In genomic region chr1:101124405-101124804, GRCh38 we compare ENCODE assay signal across 24 cellular contexts.
A peak's percentile ranks its signal among the peaks of the same experiment; 100 is the strongest.
DNase-seq lines count a peak whose midpoint lies in the region; ATAC-seq and TF ChIP-seq lines count a peak whose summit lies in the region.
"Had no signal": no experiment of that assay in that cellular context is flagged by ENCODE, and none has a peak within 500 bp of the region (broad histone marks: within the 10 kb centered on the region; RNA-seq: fewer than 3 reads in every experiment).

No MANE protein-coding gene starts in this region.

- no peak overlapping the region for H3K27ac ChIP-seq in naive thymus-derived CD4-positive, alpha-beta T cell (ENCODE audit: low read depth, low read length)
- H3K27ac ChIP-seq: C4-2B, HL-60, SJSA1 had no signal

- no peaks in the 10 kb centered on the region for H3K27me3 Mint-ChIP-seq in MCF 10A (ENCODE audit: insufficient read depth, unreplicated experiment)
- H3K27me3 Mint-ChIP-seq in T-helper 17 cell = no peaks in the 10 kb centered on the region
- H3K27me3 Mint-ChIP-seq in naive thymus-derived CD4-positive, alpha-beta T cell = no peaks in the 10 kb centered on the region

- H3K27me3 ChIP-seq in naive thymus-derived CD4-positive, alpha-beta T cell (ENCODE audit: control insufficient read depth in 2 of 2, insufficient read depth in 2 of 2, low read length in 2 of 2) = no peaks in the 10 kb centered on the region

- peaks cover 44 to 50% of the 10 kb centered on the region in 2 donors for H3K4me1 ChIP-seq in naive thymus-derived CD4-positive, alpha-beta T cell (ENCODE audit: control insufficient read depth in 2 of 2, insufficient read depth in 2 of 2, low read length in 2 of 2)
- H3K4me1 ChIP-seq: SJSA1 had no signal

- no peak overlapping the region for H3K4me3 Mint-ChIP-seq in MCF 10A (ENCODE audit: unreplicated experiment)
- no peak overlapping the region for H3K4me3 Mint-ChIP-seq in T-helper 17 cell
- no peak overlapping the region for H3K4me3 Mint-ChIP-seq in naive thymus-derived CD4-positive, alpha-beta T cell
- H3K4me3 Mint-ChIP-seq: H9, HFFc6 had no signal

- POLR2A ChIA-PET in MCF 10A (lab: Yijun Ruan, JAX) = no interaction called here
- POLR2A ChIA-PET in naive thymus-derived CD4-positive, alpha-beta T cell (lab: Charles Lee) = interaction anchor here (0.5 to 8.5 kb wide), 6 partner anchors 8 to 112 kb away, joined by 3 to 88 read pairs (median 3); partner anchors contain the start of gene S1PR1

- CTCF ChIA-PET in MCF 10A (lab: Yijun Ruan, JAX) = interaction anchor here (0.6 kb wide), 1 partner anchor 310 kb away, joined by 4 read pairs; no protein-coding TSS in a partner anchor
- CTCF ChIA-PET in naive thymus-derived CD4-positive, alpha-beta T cell (lab: Charles Lee) = interaction anchor here (0.7 to 2.7 kb wide), 3 partner anchors 12 to 116 kb away, joined by 3 to 12 read pairs (median 3); no protein-coding TSS in a partner anchor

- no peaks in the 10 kb centered on the region for H3K9me3 ChIP-seq in T-helper 17 cell (ENCODE audit: control insufficient read depth, low read length, poor library complexity, severe bottlenecking)
- no peaks in the 10 kb centered on the region for H3K9me3 ChIP-seq in naive thymus-derived CD4-positive, alpha-beta T cell (ENCODE audit: control insufficient read depth in 2 of 3, low read length in 3 of 3)
- H3K9me3 ChIP-seq: SJSA1 had no signal

- no TSS peak for BruUV-seq in MCF 10A (replicated peaks; lab: Mats Ljungman, UMichigan)

- in situ Hi-C loops in T47D (cut with HindIII; ENCODE audit: low pct_unique_long_range_greater_than_20kb, low sequenced_read_pairs) = no loop called here

- peak; percentile 9 to 36 for DNase-seq in T47D (ENCODE audit: low read depth in 1 of 2, low spot score in 1 of 2)
- DNase-seq in MCF 10A (ENCODE audit: unreplicated experiment) = no peak
- DNase-seq in T-helper 17 cell = no peak
- DNase-seq in naive thymus-derived CD4-positive, alpha-beta T cell = no peak
- no peak for DNase-seq in HT-29 (ENCODE audit: low spot score)
- no peak for DNase-seq in HK-2 (ENCODE audit: unreplicated experiment)
- DNase-seq: AML-193, COR-L47, DMS 273 treated with DMSO at 0.1 percent for 48 hours, DMS79 treated with DMSO at 0.1 percent for 48 hours, H9, HFFc6, KG1, MV-4-11, NCI-H1417, NCI-H1694 treated with DMSO at 0.1 percent for 48 hours, NCI-H2081 treated with DMSO at 0.1 percent for 48 hours, NCI-H2171 treated with DMSO at 0.1 percent for 48 hours, NCI-H524 treated with DMSO at 0.1 percent for 48 hours, NCI-H82 had no signal

- intact Hi-C loops in MCF 10A (cut with micrococcal nuclease) = no loop called here
- intact Hi-C loops in naive thymus-derived CD4-positive, alpha-beta T cell (cut with micrococcal nuclease) = loop anchor here in 1 of 2 donors (10.0 kb wide), 1 partner anchor 100 kb away; the partner anchor contains the start of gene DPH5

- H3K27ac Mint-ChIP-seq in MCF 10A (ENCODE audit: low read depth, unreplicated experiment) (no peak overlapping the region), T-helper 17 cell (peak overlapping the region; percentile 2)
- peak overlapping the region in 8 of 9 donors; percentile 4 to 93 (median 66) for H3K27ac Mint-ChIP-seq in naive thymus-derived CD4-positive, alpha-beta T cell
- H3K27ac Mint-ChIP-seq: H9, HFFc6 had no signal

- H3K4me3 ChIP-seq in naive thymus-derived CD4-positive, alpha-beta T cell (ENCODE audit: low read length) = no peak overlapping the region
- H3K4me3 ChIP-seq: SJSA1 had no signal

- H3K4me1 Mint-ChIP-seq in MCF 10A (ENCODE audit: insufficient read depth, unreplicated experiment) (no peaks in the 10 kb centered on the region), T-helper 17 cell (peaks cover 22% of the 10 kb centered on the region)
- H3K4me1 Mint-ChIP-seq in naive thymus-derived CD4-positive, alpha-beta T cell = peaks cover 38 to 86% (median 71%) of the 10 kb centered on the region in 7 donors

- ATAC-seq in T-helper 17 cell (no peak), HG03442 (IDR thresholded peaks at IDR 0.05; ENCODE audit: unreplicated experiment) (no peak)
- no peak for ATAC-seq in naive thymus-derived CD4-positive, alpha-beta T cell

- H3K36me3 Mint-ChIP-seq in MCF 10A (ENCODE audit: insufficient read depth, unreplicated experiment) (no peaks in the 10 kb centered on the region), T-helper 17 cell (ENCODE audit: low read depth) (no peaks in the 10 kb centered on the region)
- H3K36me3 Mint-ChIP-seq in naive thymus-derived CD4-positive, alpha-beta T cell = peaks cover 0 to 22% (median 0%) of the 10 kb centered on the region in 5 donors

- H3K36me3 ChIP-seq in naive thymus-derived CD4-positive, alpha-beta T cell (ENCODE audit: control insufficient read depth in 2 of 3, insufficient read depth in 3 of 3, low read length in 3 of 3) = no peaks in the 10 kb centered on the region
- H3K36me3 ChIP-seq: SJSA1 had no signal

- no peak for TF ChIP-seq CTCF in MCF 10A (IDR thresholded peaks at IDR 0.05; ENCODE audit: unreplicated experiment)

- H3K9me3 Mint-ChIP-seq in MCF 10A (ENCODE audit: unreplicated experiment) = no peaks in the 10 kb centered on the region
- peaks cover 0 to 9% (median 2%) of the 10 kb centered on the region in 11 donors for H3K9me3 Mint-ChIP-seq in naive thymus-derived CD4-positive, alpha-beta T cell
- H3K9me3 Mint-ChIP-seq: H9, HFFc6 had no signal

Comparison
In these comparisons a context has a peak if more than half of its experiments do, and no peak if none do; other contexts are left out.
1. DNase-seq: peak in T47D (2 of 2); none in MCF 10A (single experiment), T-helper 17 cell (0 of 3), naive thymus-derived CD4-positive, alpha-beta T cell (0 of 9), HT-29 (single experiment) and HK-2 (single experiment).